In the genomic region with DNA sequence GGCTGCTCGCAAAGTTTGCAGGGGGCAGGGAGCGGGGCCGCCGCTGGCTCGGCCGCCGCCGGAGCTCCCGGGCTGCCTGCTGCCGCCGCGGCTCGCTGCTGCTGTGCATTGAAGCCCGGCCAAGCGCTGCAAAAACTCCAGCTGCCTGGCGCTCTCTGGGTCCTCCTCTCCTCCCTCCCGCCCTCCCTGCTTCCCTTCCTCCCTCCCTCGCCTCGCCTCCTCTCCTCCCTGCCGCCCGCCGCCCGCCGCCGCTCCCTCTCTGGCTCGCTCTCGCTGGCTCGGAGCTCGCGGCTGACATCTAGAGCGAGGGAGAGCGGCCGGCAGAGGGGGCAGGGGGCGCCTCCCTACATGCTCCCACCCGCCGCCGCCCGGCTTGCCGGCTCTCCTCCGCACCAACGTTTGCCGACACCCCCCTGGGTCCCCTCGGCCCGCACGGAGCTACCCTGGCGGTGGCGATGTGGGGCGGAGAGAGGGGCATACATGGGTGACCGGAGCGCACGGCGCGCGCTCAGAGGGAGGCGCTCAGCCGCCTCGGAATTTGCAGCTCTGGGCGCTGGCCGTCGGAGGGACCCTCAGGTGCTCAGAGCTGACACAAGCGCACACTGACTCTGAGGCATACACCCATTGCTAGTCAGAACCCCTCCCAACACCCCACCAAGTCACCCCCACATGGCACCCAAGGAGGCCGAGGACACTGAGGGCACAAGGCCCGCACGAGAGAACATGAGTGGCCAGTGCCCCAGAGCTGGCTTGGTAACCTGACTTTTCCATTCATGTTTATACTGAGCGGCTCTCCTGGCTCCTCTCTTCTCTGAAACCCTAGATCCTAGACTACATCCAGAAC, we compare ENCODE assay signal across 8 cellular contexts. TPM values are rescaled to one million over a fixed set of nuclear protein-coding genes. Genes with fewer than 3 reads are reported as not detected.
A peak's percentile ranks its signal among the peaks of the same experiment; 100 is the strongest.
DNase-seq lines count a peak whose midpoint lies in the region; ATAC-seq lines count a peak whose summit lies in the region.

No MANE protein-coding gene starts in this region.

- H3K9me3 Mint-ChIP-seq in activated CD4-positive, alpha-beta T cell treated with anti-CD3 and anti-CD28 coated beads, Interleukin-2, amount 10 ng/mL, durations not matched to agents 7 days and 5 days = no peaks in the 10 kb centered on the region
- no peaks in the 10 kb centered on the region for H3K9me3 Mint-ChIP-seq in stimulated activated naive CD8-positive, alpha-beta T cell treated with anti-CD3 and anti-CD28 coated beads, Interleukin-15, amount 100 ng/mL, for 72 hours

- ATAC-seq in left lobe of liver (peak; percentile 48), HG02884 (IDR thresholded peaks at IDR 0.05; ENCODE audit: unreplicated experiment) (no peak)
- ATAC-seq in stimulated activated naive CD8-positive, alpha-beta T cell treated with anti-CD3 and anti-CD28 coated beads, Interleukin-15, amount 100 ng/mL, for 72 hours = peak; percentile 15

- peak; percentile 33 for DNase-seq in activated CD4-positive, alpha-beta T cell treated with anti-CD3 and anti-CD28 coated beads, Interleukin-2, amount 10 ng/mL, durations not matched to agents 7 days and 5 days
- DNase-seq in activated CD4-positive, alpha-beta T cell treated with anti-CD3 and anti-CD28 coated beads for 4 hours = no peak
- DNase-seq in NCI-H748 (lab: John Stamatoyannopoulos, UW; ENCODE audit: unreplicated experiment) = peak; percentile 74
- DNase-seq in left lobe of liver (ENCODE audit: low spot score) = peak; percentile 52
- peak in 1 of 2 donors; percentile 18 for DNase-seq in stimulated activated naive CD8-positive, alpha-beta T cell treated with anti-CD3 and anti-CD28 coated beads, Interleukin-15, amount 100 ng/mL, for 72 hours
- DNase-seq in cortex of kidney (lab: John Stamatoyannopoulos, UW) = no peak

- POLR2A ChIA-PET in activated CD4-positive, alpha-beta T cell treated with anti-CD3 and anti-CD28 coated beads, Interleukin-2, amount 10 ng/mL, durations not matched to agents 7 days and 5 days (lab: Charles Lee) = no interaction called here

- H3K27ac Mint-ChIP-seq in activated CD4-positive, alpha-beta T cell treated with anti-CD3 and anti-CD28 coated beads, Interleukin-2, amount 10 ng/mL, durations not matched to agents 7 days and 5 days = no peak overlapping the region
- H3K27ac Mint-ChIP-seq in stimulated activated naive CD8-positive, alpha-beta T cell treated with anti-CD3 and anti-CD28 coated beads, Interleukin-15, amount 100 ng/mL, for 72 hours = peak overlapping the region in 1 of 2 donors; percentile 7

- H3K4me1 Mint-ChIP-seq in activated CD4-positive, alpha-beta T cell treated with anti-CD3 and anti-CD28 coated beads, Interleukin-2, amount 10 ng/mL, durations not matched to agents 7 days and 5 days = peaks cover 42% of the 10 kb centered on the region
- H3K4me1 Mint-ChIP-seq in stimulated activated naive CD8-positive, alpha-beta T cell treated with anti-CD3 and anti-CD28 coated beads, Interleukin-15, amount 100 ng/mL, for 72 hours = peaks cover 55% of the 10 kb centered on the region

- peak overlapping the region; percentile 72 for H3K4me3 Mint-ChIP-seq in activated CD4-positive, alpha-beta T cell treated with anti-CD3 and anti-CD28 coated beads, Interleukin-2, amount 10 ng/mL, durations not matched to agents 7 days and 5 days
- peak overlapping the region; percentile 65 to 76 for H3K4me3 Mint-ChIP-seq in stimulated activated naive CD8-positive, alpha-beta T cell treated with anti-CD3 and anti-CD28 coated beads, Interleukin-15, amount 100 ng/mL, for 72 hours

- peaks cover 65% of the 10 kb centered on the region for H3K27me3 Mint-ChIP-seq in activated CD4-positive, alpha-beta T cell treated with anti-CD3 and anti-CD28 coated beads, Interleukin-2, amount 10 ng/mL, durations not matched to agents 7 days and 5 days
- H3K27me3 Mint-ChIP-seq in stimulated activated naive CD8-positive, alpha-beta T cell treated with anti-CD3 and anti-CD28 coated beads, Interleukin-15, amount 100 ng/mL, for 72 hours = peaks cover 72% of the 10 kb centered on the region

- H3K27ac ChIP-seq in cingulate gyrus (ENCODE audit: low read depth, low read length) = peak overlapping the region; percentile 3

- CTCF ChIA-PET in activated CD4-positive, alpha-beta T cell treated with anti-CD3 and anti-CD28 coated beads, Interleukin-2, amount 10 ng/mL, durations not matched to agents 7 days and 5 days (lab: Charles Lee) = interaction anchor here (1.2 to 6.0 kb wide), 4 partner anchors 21 to 284 kb away, joined by 3 to 37 read pairs (median 4); no protein-coding TSS in a partner anchor

- peaks cover 24% of the 10 kb centered on the region for H3K36me3 Mint-ChIP-seq in activated CD4-positive, alpha-beta T cell treated with anti-CD3 and anti-CD28 coated beads, Interleukin-2, amount 10 ng/mL, durations not matched to agents 7 days and 5 days (ENCODE audit: low read depth)

RNA-seq across cellular contexts. Expression of a gene that starts 1.2 kb away (rescaled TPM):
- total RNA-seq in activated CD4-positive, alpha-beta T cell treated with anti-CD3 and anti-CD28 coated beads, Interleukin-2, amount 10 ng/mL, durations not matched to agents 7 days and 5 days = 10 to 100 TPM; 21.3 to 23.3 TPM
- 0.38 TPM for total RNA-seq in left lobe of liver

Comparison
In these comparisons a context has a peak if more than half of its experiments do, and no peak if none do; other contexts are left out.
1. DNase-seq: peak in activated CD4-positive, alpha-beta T cell treated with anti-CD3 and anti-CD28 coated beads, Interleukin-2, amount 10 ng/mL, durations not matched to agents 7 days and 5 days (single experiment), NCI-H748 (single experiment) and left lobe of liver (single experiment); none in activated CD4-positive, alpha-beta T cell treated with anti-CD3 and anti-CD28 coated beads for 4 hours (0 of 2) and cortex of kidney (single experiment).
2. RNA of a gene that starts 1.2 kb away (total RNA-seq): 21.3 to 23.3 TPM in activated CD4-positive, alpha-beta T cell treated with anti-CD3 and anti-CD28 coated beads, Interleukin-2, amount 10 ng/mL, durations not matched to agents 7 days and 5 days; 0.38 TPM in left lobe of liver (single experiment); every median in the first group is over 10 times any median in the second.